In the genomic region with DNA sequence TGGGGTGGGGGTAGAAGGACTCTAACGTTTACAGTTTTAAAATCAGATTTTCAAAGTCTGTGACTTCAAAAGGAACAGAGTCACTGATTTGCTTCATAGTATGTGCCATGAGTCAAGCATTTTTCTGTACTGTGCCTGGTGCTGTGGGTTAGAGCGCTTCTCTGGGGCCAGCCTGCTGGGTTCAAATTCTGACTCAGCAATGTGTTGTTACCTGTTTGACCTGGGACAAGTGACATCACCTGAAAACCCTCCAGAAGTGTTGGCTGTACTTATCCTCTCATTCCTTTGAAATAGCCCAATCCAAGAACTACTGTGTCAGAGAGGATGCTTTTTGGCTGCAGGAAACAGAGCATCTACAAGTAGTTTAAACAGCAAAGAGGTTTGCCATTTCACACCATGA, we compare ENCODE assay signal across 15 cellular contexts.
"Had no signal": no experiment of that assay in that cellular context is flagged by ENCODE, and none has a peak within 500 bp of the region (broad histone marks: within the 10 kb centered on the region; RNA-seq: fewer than 3 reads in every experiment).

No MANE protein-coding gene starts in this region.

- H3K9me3 Mint-ChIP-seq: activated CD4-positive, alpha-beta T cell treated with anti-CD3 and anti-CD28 coated beads, Interleukin-2, amount 10 ng/mL, durations not matched to agents 24 days and 14 days; activated naive CD8-positive, alpha-beta T cell treated with anti-CD3 and anti-CD28 coated beads for 36 hours; dendritic cell treated with granulocyte-macrophage colony-stimulating factor and Interleukin-4, amounts not matched to agents 40 ng/mL and 50 ng/mL, for 4 days; effector memory CD8-positive, alpha-beta T cell; naive thymus-derived CD4-positive, alpha-beta T cell; stimulated activated effector memory CD8-positive, alpha-beta T cell treated with anti-CD3 and anti-CD28 coated beads, Interleukin-12 subunit alpha, Interleukin-12 subunit beta, amount 100 ng/mL, for 72 hours had no signal

- H3K27ac ChIP-seq: lower lobe of right lung, parathyroid adenoma, uterus had no signal

- H3K4me3 ChIP-seq: lower lobe of right lung, mucosa of descending colon, uterus had no signal

- H3K27ac Mint-ChIP-seq: activated CD4-positive, alpha-beta T cell treated with anti-CD3 and anti-CD28 coated beads, Interleukin-2, amount 10 ng/mL, durations not matched to agents 24 days and 14 days; activated naive CD8-positive, alpha-beta T cell treated with anti-CD3 and anti-CD28 coated beads for 36 hours; dendritic cell treated with granulocyte-macrophage colony-stimulating factor and Interleukin-4, amounts not matched to agents 40 ng/mL and 50 ng/mL, for 4 days; effector memory CD8-positive, alpha-beta T cell; naive thymus-derived CD4-positive, alpha-beta T cell; stimulated activated effector memory CD8-positive, alpha-beta T cell treated with anti-CD3 and anti-CD28 coated beads, Interleukin-12 subunit alpha, Interleukin-12 subunit beta, amount 100 ng/mL, for 72 hours had no signal

- DNase-seq: activated CD4-positive, alpha-beta T cell treated with anti-CD3 and anti-CD28 coated beads, Interleukin-2, amount 10 ng/mL, durations not matched to agents 24 days and 14 days; activated CD4-positive, CD25-positive, alpha-beta regulatory T cell; activated CD8-positive, alpha-beta memory T cell treated with anti-CD3 and anti-CD28 coated beads, Interleukin-2, amount 50 U/mL, for 48 hours; activated gamma-delta T cell treated with Interleukin-2 at 50 U/mL for 16 hours; activated naive CD8-positive, alpha-beta T cell treated with anti-CD3 and anti-CD28 coated beads for 36 hours; effector memory CD8-positive, alpha-beta T cell; hypothalamus; lower lobe of right lung; mucosa of descending colon; naive thymus-derived CD4-positive, alpha-beta T cell; retina; uterus had no signal

- H3K9ac ChIP-seq: parathyroid adenoma had no signal

- H3K27me3 ChIP-seq: uterus had no signal

- ATAC-seq: effector memory CD8-positive, alpha-beta T cell; lower lobe of right lung; mucosa of descending colon; naive thymus-derived CD4-positive, alpha-beta T cell; stimulated activated effector memory CD8-positive, alpha-beta T cell treated with anti-CD3 and anti-CD28 coated beads, Interleukin-12 subunit alpha, Interleukin-12 subunit beta, amount 100 ng/mL, for 72 hours had no signal

- H3K79me2 ChIP-seq: parathyroid adenoma had no signal

- H3K36me3 ChIP-seq: lower lobe of right lung, uterus had no signal

- H3K4me3 Mint-ChIP-seq: activated CD4-positive, alpha-beta T cell treated with anti-CD3 and anti-CD28 coated beads, Interleukin-2, amount 10 ng/mL, durations not matched to agents 24 days and 14 days; activated naive CD8-positive, alpha-beta T cell treated with anti-CD3 and anti-CD28 coated beads for 36 hours; dendritic cell treated with granulocyte-macrophage colony-stimulating factor and Interleukin-4, amounts not matched to agents 40 ng/mL and 50 ng/mL, for 4 days; effector memory CD8-positive, alpha-beta T cell; naive thymus-derived CD4-positive, alpha-beta T cell; stimulated activated effector memory CD8-positive, alpha-beta T cell treated with anti-CD3 and anti-CD28 coated beads, Interleukin-12 subunit alpha, Interleukin-12 subunit beta, amount 100 ng/mL, for 72 hours had no signal

- H2AFZ ChIP-seq: parathyroid adenoma had no signal

- H3K36me3 Mint-ChIP-seq: activated naive CD8-positive, alpha-beta T cell treated with anti-CD3 and anti-CD28 coated beads for 36 hours; naive thymus-derived CD4-positive, alpha-beta T cell; stimulated activated effector memory CD8-positive, alpha-beta T cell treated with anti-CD3 and anti-CD28 coated beads, Interleukin-12 subunit alpha, Interleukin-12 subunit beta, amount 100 ng/mL, for 72 hours had no signal

- H3K4me1 ChIP-seq: lower lobe of right lung, parathyroid adenoma, uterus had no signal

- H3K4me1 Mint-ChIP-seq: activated CD4-positive, alpha-beta T cell treated with anti-CD3 and anti-CD28 coated beads, Interleukin-2, amount 10 ng/mL, durations not matched to agents 24 days and 14 days; activated naive CD8-positive, alpha-beta T cell treated with anti-CD3 and anti-CD28 coated beads for 36 hours; naive thymus-derived CD4-positive, alpha-beta T cell; stimulated activated effector memory CD8-positive, alpha-beta T cell treated with anti-CD3 and anti-CD28 coated beads, Interleukin-12 subunit alpha, Interleukin-12 subunit beta, amount 100 ng/mL, for 72 hours had no signal

- H3K9me3 ChIP-seq: lower lobe of right lung, mucosa of descending colon, uterus had no signal
